In genomic region chr4:186701273-186701672, GRCh38 we compare ENCODE assay signal across 10 cellular contexts. TPM values are rescaled to one million over a fixed set of nuclear protein-coding genes. Genes with fewer than 3 reads are reported as not detected.
DNase-seq lines count a peak whose midpoint lies in the region; ATAC-seq and TF ChIP-seq lines count a peak whose summit lies in the region.
"Had no signal": no experiment of that assay in that cellular context is flagged by ENCODE, and none has a peak within 500 bp of the region (broad histone marks: within the 10 kb centered on the region; RNA-seq: fewer than 3 reads in every experiment).

No MANE protein-coding gene starts in this region.

- ATAC-seq in gastroesophageal sphincter, result peak; percentile 23
- no peak for ATAC-seq in GM19395 (IDR thresholded peaks at IDR 0.05; ENCODE audit: unreplicated experiment)

- DNase-seq in C1 segment of cervical spinal cord (lab: John Stamatoyannopoulos, UW) (peak in 10 of 14 donors; percentile 13 to 61 (median 38)), SJCRH30 (peak; percentile 88 to 91), neural progenitor cell (ENCODE audit: low spot score) (peak; percentile 91), NCI-H2081 treated with DMSO at 0.1 percent for 48 hours (lab: John Stamatoyannopoulos, UW) (no peak), NCI-H187 treated with DMSO at 0.1 percent for 48 hours (lab: John Stamatoyannopoulos, UW) (no peak)
- DNase-seq in activated CD4-positive, alpha-beta memory T cell treated with anti-CD3 and anti-CD28 coated beads, Interleukin-2, amount 10 ng/mL, durations not matched to agents 7 days and 5 days, result no peak
- DNase-seq: activated CD4-positive, alpha-beta T cell treated with anti-CD3 and anti-CD28 coated beads, Interleukin-2, amount 10 ng/mL, durations not matched to agents 24 days and 14 days; CD4-positive, CD25-positive, alpha-beta regulatory T cell had no signal

- H3K36me3 ChIP-seq in SJCRH30, result peaks cover 11% of the 10 kb centered on the region
- peaks cover 0 to 1% of the 10 kb centered on the region in 2 donors for H3K36me3 ChIP-seq in gastroesophageal sphincter
- no peaks in the 10 kb centered on the region for H3K36me3 ChIP-seq in neural progenitor cell

- peaks cover 100% of the 10 kb centered on the region for H3K79me2 ChIP-seq in neural progenitor cell (ENCODE audit: low read depth)

- peak overlapping the region; percentile 76 for H3K4me3 Mint-ChIP-seq in neural progenitor cell
- no peak overlapping the region for H3K4me3 Mint-ChIP-seq in activated CD4-positive, alpha-beta memory T cell treated with anti-CD3 and anti-CD28 coated beads, Interleukin-2, amount 10 ng/mL, durations not matched to agents 7 days and 5 days
- H3K4me3 Mint-ChIP-seq: activated CD4-positive, alpha-beta T cell treated with anti-CD3 and anti-CD28 coated beads, Interleukin-2, amount 10 ng/mL, durations not matched to agents 24 days and 14 days; CD4-positive, CD25-positive, alpha-beta regulatory T cell had no signal

- no peak for TF ChIP-seq POLR2A in gastroesophageal sphincter (IDR thresholded peaks at IDR 0.05)

- H3K9ac ChIP-seq in neural progenitor cell, result peak overlapping the region; percentile 5

- 0% methylated on average over 1 to 3 of the region's 5 CpGs for WGBS in gastroesophageal sphincter (ENCODE audit: low coverage in 1 of 2), 2 donors

- peaks cover 47% of the 10 kb centered on the region for H3K4me1 Mint-ChIP-seq in neural progenitor cell
- no peaks in the 10 kb centered on the region for H3K4me1 Mint-ChIP-seq in activated CD4-positive, alpha-beta memory T cell treated with anti-CD3 and anti-CD28 coated beads, Interleukin-2, amount 10 ng/mL, durations not matched to agents 7 days and 5 days
- H3K4me1 Mint-ChIP-seq: activated CD4-positive, alpha-beta T cell treated with anti-CD3 and anti-CD28 coated beads, Interleukin-2, amount 10 ng/mL, durations not matched to agents 24 days and 14 days; CD4-positive, CD25-positive, alpha-beta regulatory T cell had no signal

- H3F3A ChIP-seq in neural progenitor cell (ENCODE audit: low read depth), result peaks cover 41% of the 10 kb centered on the region

- peak overlapping the region; percentile 99 for H3K27ac ChIP-seq in SJCRH30
- H3K27ac ChIP-seq in gastroesophageal sphincter, result peak overlapping the region; percentile 2 to 85 (median 80)
- peak overlapping the region; percentile 98 for H3K27ac ChIP-seq in neural progenitor cell

- TF ChIP-seq EP300 in gastroesophageal sphincter (IDR thresholded peaks at IDR 0.05), result no peak

- CTCF ChIA-PET in activated CD4-positive, alpha-beta memory T cell treated with anti-CD3 and anti-CD28 coated beads, Interleukin-2, amount 10 ng/mL, durations not matched to agents 7 days and 5 days (lab: Charles Lee), result no interaction called here

- H2AFZ ChIP-seq in neural progenitor cell (replicated peaks), result no peak overlapping the region

- peak overlapping the region; percentile 100 for H3K27ac Mint-ChIP-seq in neural progenitor cell
- H3K27ac Mint-ChIP-seq in activated CD4-positive, alpha-beta memory T cell treated with anti-CD3 and anti-CD28 coated beads, Interleukin-2, amount 10 ng/mL, durations not matched to agents 7 days and 5 days, result no peak overlapping the region
- H3K27ac Mint-ChIP-seq: activated CD4-positive, alpha-beta T cell treated with anti-CD3 and anti-CD28 coated beads, Interleukin-2, amount 10 ng/mL, durations not matched to agents 24 days and 14 days; CD4-positive, CD25-positive, alpha-beta regulatory T cell had no signal

- TF ChIP-seq CTCF in gastroesophageal sphincter (IDR thresholded peaks at IDR 0.05) (no peak), neural progenitor cell (IDR thresholded peaks at IDR 0.05) (no peak)

- H3K9me3 ChIP-seq in SJCRH30 (replicated peaks), result no peaks in the 10 kb centered on the region
- H3K9me3 ChIP-seq in gastroesophageal sphincter, result no peaks in the 10 kb centered on the region
- no peaks in the 10 kb centered on the region for H3K9me3 ChIP-seq in neural progenitor cell (ENCODE audit: low read depth)

- peaks cover 26% of the 10 kb centered on the region for H3K9me3 Mint-ChIP-seq in neural progenitor cell
- H3K9me3 Mint-ChIP-seq in activated CD4-positive, alpha-beta memory T cell treated with anti-CD3 and anti-CD28 coated beads, Interleukin-2, amount 10 ng/mL, durations not matched to agents 7 days and 5 days, result peaks cover 4% of the 10 kb centered on the region

- H3K4me3 ChIP-seq in SJCRH30 (peak overlapping the region; percentile 38), gastroesophageal sphincter (peak overlapping the region in 1 of 2 donors; percentile 24), neural progenitor cell (peak overlapping the region; percentile 32)

- H3K4me2 ChIP-seq in neural progenitor cell, result peak overlapping the region; percentile 75

- POLR2A ChIA-PET in activated CD4-positive, alpha-beta memory T cell treated with anti-CD3 and anti-CD28 coated beads, Interleukin-2, amount 10 ng/mL, durations not matched to agents 7 days and 5 days (lab: Charles Lee), result no interaction called here

- peaks cover 95% of the 10 kb centered on the region for H4K20me1 ChIP-seq in neural progenitor cell (ENCODE audit: low read depth)

- H3K27me3 ChIP-seq in SJCRH30 (no peaks in the 10 kb centered on the region), gastroesophageal sphincter (no peaks in the 10 kb centered on the region), neural progenitor cell (no peaks in the 10 kb centered on the region)

- peaks cover 58% of the 10 kb centered on the region for H3K36me3 Mint-ChIP-seq in neural progenitor cell
- no peaks in the 10 kb centered on the region for H3K36me3 Mint-ChIP-seq in activated CD4-positive, alpha-beta memory T cell treated with anti-CD3 and anti-CD28 coated beads, Interleukin-2, amount 10 ng/mL, durations not matched to agents 7 days and 5 days (ENCODE audit: low read depth)
- H3K36me3 Mint-ChIP-seq: CD4-positive, CD25-positive, alpha-beta regulatory T cell had no signal

- peaks cover 2% of the 10 kb centered on the region for H3K27me3 Mint-ChIP-seq in neural progenitor cell (ENCODE audit: insufficient read depth, low read depth)
- no peaks in the 10 kb centered on the region for H3K27me3 Mint-ChIP-seq in activated CD4-positive, alpha-beta memory T cell treated with anti-CD3 and anti-CD28 coated beads, Interleukin-2, amount 10 ng/mL, durations not matched to agents 7 days and 5 days
- H3K27me3 Mint-ChIP-seq: activated CD4-positive, alpha-beta T cell treated with anti-CD3 and anti-CD28 coated beads, Interleukin-2, amount 10 ng/mL, durations not matched to agents 24 days and 14 days; CD4-positive, CD25-positive, alpha-beta regulatory T cell had no signal

- H3K4me1 ChIP-seq in SJCRH30, result peaks cover 32% of the 10 kb centered on the region
- peaks cover 0 to 72% (median 16%) of the 10 kb centered on the region in 3 donors for H3K4me1 ChIP-seq in gastroesophageal sphincter
- peaks cover 47% of the 10 kb centered on the region for H3K4me1 ChIP-seq in neural progenitor cell

RNA-seq across cellular contexts. Expression of gene FAT1, which starts 22.4 kb away (rescaled TPM):
- 152 and 154 TPM in 2 replicates for total RNA-seq in SJCRH30 (2014; rRNA removed; shearing (Covaris generic))
- total RNA-seq in gastroesophageal sphincter (100 to 1,000 TPM in 3 of 4 donors, 10 to 100 TPM in 1; 84.4 to 279 (median 154) TPM), neural progenitor cell (ENCODE audit: low replicate concordance) (400 and 517 TPM in 2 replicates)
- total RNA-seq in activated CD4-positive, alpha-beta memory T cell treated with anti-CD3 and anti-CD28 coated beads, Interleukin-2, amount 10 ng/mL, durations not matched to agents 7 days and 5 days, result under 1 TPM; 0.03 TPM
- total RNA-seq: CD4-positive, CD25-positive, alpha-beta regulatory T cell had no signal

Comparison
In these comparisons a context has a peak if more than half of its experiments do, and no peak if none do; other contexts are left out.
1. DNase-seq: peak in C1 segment of cervical spinal cord (10 of 14), SJCRH30 (2 of 2) and neural progenitor cell (single experiment); none in activated CD4-positive, alpha-beta memory T cell treated with anti-CD3 and anti-CD28 coated beads, Interleukin-2, amount 10 ng/mL, durations not matched to agents 7 days and 5 days (single experiment), NCI-H2081 treated with DMSO at 0.1 percent for 48 hours (single experiment) and NCI-H187 treated with DMSO at 0.1 percent for 48 hours (single experiment).
2. RNA of gene FAT1, which starts 22.4 kb away (total RNA-seq): 400 to 517 TPM in neural progenitor cell, 84.4 to 279 TPM in gastroesophageal sphincter and 152 to 154 TPM in SJCRH30; 0.03 TPM in activated CD4-positive, alpha-beta memory T cell treated with anti-CD3 and anti-CD28 coated beads, Interleukin-2, amount 10 ng/mL, durations not matched to agents 7 days and 5 days; every median in the first group is over 10 times any median in the second.
3. Peak in every context shown above with its lines, with median percentiles within 50 percentile points of each other: H3K27ac ChIP-seq.